Comparison of ENCODE assay signal across 18 cellular contexts in the genomic region with DNA sequence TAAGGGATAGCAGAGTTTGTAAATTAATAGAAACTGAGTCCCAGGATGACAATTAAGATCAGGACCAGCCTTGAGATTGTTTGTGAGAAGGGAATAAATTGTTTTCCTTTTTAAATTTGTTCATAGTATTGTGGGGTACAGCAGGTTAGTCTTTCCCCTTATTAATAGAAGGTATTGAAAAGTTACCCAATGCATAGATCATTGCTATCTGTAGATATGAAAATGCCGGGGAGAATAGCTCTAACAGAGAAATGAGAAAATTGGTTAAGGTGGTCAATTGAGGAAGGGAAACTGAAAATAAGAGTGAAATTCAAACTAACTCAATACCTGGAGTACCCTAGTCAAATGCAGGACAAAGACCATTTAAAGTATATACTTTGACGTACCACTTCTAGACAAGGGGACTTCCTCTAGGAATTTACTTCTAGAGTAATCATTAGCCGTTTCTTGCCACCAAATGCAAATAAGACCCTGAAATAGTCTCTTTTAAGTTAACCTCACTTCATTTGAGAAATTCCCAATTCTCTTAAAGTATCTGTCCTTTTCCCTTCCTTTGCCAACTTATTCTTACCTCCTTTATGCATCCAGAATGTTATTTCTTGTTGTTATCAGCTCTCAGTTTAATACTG.
DNase-seq lines count a peak whose midpoint lies in the region; ATAC-seq and TF ChIP-seq lines count a peak whose summit lies in the region.
"Had no signal": no experiment of that assay in that cellular context is flagged by ENCODE, and none has a peak within 500 bp of the region (broad histone marks: within the 10 kb centered on the region; RNA-seq: fewer than 3 reads in every experiment).

No MANE protein-coding gene starts in this region.

- DNase-seq in GM20000 (ENCODE audit: low spot score) (peak; percentile 2), NCI-H748 (lab: John Stamatoyannopoulos, UW; ENCODE audit: unreplicated experiment) (no peak), HT-29 (ENCODE audit: low spot score) (no peak)
- DNase-seq in naive thymus-derived CD4-positive, alpha-beta T cell: no peak
- DNase-seq: activated CD4-positive, alpha-beta T cell treated with anti-CD3 and anti-CD28 coated beads, Interleukin-2, amount 50 U/mL, for 48 hours; activated T-cell treated with anti-CD3 and anti-CD28 coated beads, Interleukin-2, amount 50 U/mL, for 1 hour; GOT3; NCI-H226; psoas muscle; small intestine; testis had no signal

- H3K4me1 ChIP-seq in naive thymus-derived CD4-positive, alpha-beta T cell (ENCODE audit: control insufficient read depth in 2 of 2, insufficient read depth in 2 of 2, low read length in 2 of 2): no peaks in the 10 kb centered on the region
- H3K4me1 ChIP-seq: psoas muscle, testis had no signal

- POLR2A ChIA-PET in naive thymus-derived CD4-positive, alpha-beta T cell (lab: Charles Lee): no interaction called here

- H3K9me3 ChIP-seq in naive thymus-derived CD4-positive, alpha-beta T cell (ENCODE audit: control insufficient read depth in 2 of 3, low read length in 3 of 3): peaks cover 0 to under 1% (median 0%) of the 10 kb centered on the region in 3 experiments
- H3K9me3 ChIP-seq: psoas muscle, testis had no signal

- no peaks in the 10 kb centered on the region for H3K27me3 Mint-ChIP-seq in naive thymus-derived CD4-positive, alpha-beta T cell
- H3K27me3 Mint-ChIP-seq: activated naive CD4-positive, alpha-beta T cell treated with anti-CD3 and anti-CD28 coated beads, Interleukin-2, amount 50 U/mL, for 24 hours; memory B cell had no signal

- no peak overlapping the region for H3K27ac ChIP-seq in naive thymus-derived CD4-positive, alpha-beta T cell (ENCODE audit: low read depth, low read length)
- H3K27ac ChIP-seq: coronary artery, psoas muscle, testis had no signal

- H3K4me1 Mint-ChIP-seq in naive thymus-derived CD4-positive, alpha-beta T cell: peaks cover 0 to 1% (median 0%) of the 10 kb centered on the region in 7 donors
- H3K4me1 Mint-ChIP-seq: activated naive CD4-positive, alpha-beta T cell treated with anti-CD3 and anti-CD28 coated beads, Interleukin-2, amount 50 U/mL, for 24 hours; memory B cell had no signal

- CTCF ChIA-PET in naive thymus-derived CD4-positive, alpha-beta T cell (lab: Charles Lee): interaction anchor here (0.7 kb wide), 1 partner anchor 200 kb away, joined by 3 read pairs; no protein-coding TSS in a partner anchor

- ATAC-seq in GM18868 (IDR thresholded peaks at IDR 0.05; ENCODE audit: unreplicated experiment): peak; percentile 55
- ATAC-seq in HG02798 (IDR thresholded peaks at IDR 0.05; ENCODE audit: poor library complexity, unreplicated experiment): peak; percentile 70
- peak; percentile 60 for ATAC-seq in HG03378 (IDR thresholded peaks at IDR 0.05; ENCODE audit: unreplicated experiment)
- no peak for ATAC-seq in activated CD4-positive, CD25-positive, alpha-beta regulatory T cell treated with anti-CD3 and anti-CD28 coated beads, Interleukin-2, amount 50 U/mL, for 24 hours
- ATAC-seq in naive thymus-derived CD4-positive, alpha-beta T cell: no peak
- ATAC-seq: psoas muscle had no signal

- H3K36me3 Mint-ChIP-seq in naive thymus-derived CD4-positive, alpha-beta T cell: peaks cover 0 to 4% (median 0%) of the 10 kb centered on the region in 5 donors
- H3K36me3 Mint-ChIP-seq: activated naive CD4-positive, alpha-beta T cell treated with anti-CD3 and anti-CD28 coated beads, Interleukin-2, amount 50 U/mL, for 24 hours; memory B cell had no signal

- no peak overlapping the region for H3K4me3 Mint-ChIP-seq in naive thymus-derived CD4-positive, alpha-beta T cell
- H3K4me3 Mint-ChIP-seq: activated naive CD4-positive, alpha-beta T cell treated with anti-CD3 and anti-CD28 coated beads, Interleukin-2, amount 50 U/mL, for 24 hours; memory B cell had no signal

- intact Hi-C loops in naive thymus-derived CD4-positive, alpha-beta T cell (cut with micrococcal nuclease): no loop called here

- no peaks in the 10 kb centered on the region for H3K36me3 ChIP-seq in naive thymus-derived CD4-positive, alpha-beta T cell (ENCODE audit: control insufficient read depth in 2 of 3, insufficient read depth in 3 of 3, low read length in 3 of 3)

- H3K4me3 ChIP-seq in naive thymus-derived CD4-positive, alpha-beta T cell (ENCODE audit: low read length): no peak overlapping the region
- H3K4me3 ChIP-seq: coronary artery, psoas muscle, testis had no signal

- no peak for TF ChIP-seq CTCF in GM20000 (IDR thresholded peaks at IDR 0.05; ENCODE audit: extremely low read depth, missing control alignments)

- no peak overlapping the region for H3K27ac Mint-ChIP-seq in naive thymus-derived CD4-positive, alpha-beta T cell
- H3K27ac Mint-ChIP-seq: activated naive CD4-positive, alpha-beta T cell treated with anti-CD3 and anti-CD28 coated beads, Interleukin-2, amount 50 U/mL, for 24 hours; memory B cell had no signal

- H3K27me3 ChIP-seq in naive thymus-derived CD4-positive, alpha-beta T cell (ENCODE audit: control insufficient read depth in 2 of 2, insufficient read depth in 2 of 2, low read length in 2 of 2): no peaks in the 10 kb centered on the region
- H3K27me3 ChIP-seq: testis had no signal

- H3K9me3 Mint-ChIP-seq in naive thymus-derived CD4-positive, alpha-beta T cell: peaks cover 3 to 29% (median 17%) of the 10 kb centered on the region in 11 donors

Comparison
In these comparisons a context has a peak if more than half of its experiments do, and no peak if none do; other contexts are left out.
1. ATAC-seq: peak in GM18868 (single experiment), HG02798 (single experiment) and HG03378 (single experiment); none in activated CD4-positive, CD25-positive, alpha-beta regulatory T cell treated with anti-CD3 and anti-CD28 coated beads, Interleukin-2, amount 50 U/mL, for 24 hours (0 of 2) and naive thymus-derived CD4-positive, alpha-beta T cell (single experiment).